Comparison of ENCODE assay signal across 12 cellular contexts in the genomic region with DNA sequence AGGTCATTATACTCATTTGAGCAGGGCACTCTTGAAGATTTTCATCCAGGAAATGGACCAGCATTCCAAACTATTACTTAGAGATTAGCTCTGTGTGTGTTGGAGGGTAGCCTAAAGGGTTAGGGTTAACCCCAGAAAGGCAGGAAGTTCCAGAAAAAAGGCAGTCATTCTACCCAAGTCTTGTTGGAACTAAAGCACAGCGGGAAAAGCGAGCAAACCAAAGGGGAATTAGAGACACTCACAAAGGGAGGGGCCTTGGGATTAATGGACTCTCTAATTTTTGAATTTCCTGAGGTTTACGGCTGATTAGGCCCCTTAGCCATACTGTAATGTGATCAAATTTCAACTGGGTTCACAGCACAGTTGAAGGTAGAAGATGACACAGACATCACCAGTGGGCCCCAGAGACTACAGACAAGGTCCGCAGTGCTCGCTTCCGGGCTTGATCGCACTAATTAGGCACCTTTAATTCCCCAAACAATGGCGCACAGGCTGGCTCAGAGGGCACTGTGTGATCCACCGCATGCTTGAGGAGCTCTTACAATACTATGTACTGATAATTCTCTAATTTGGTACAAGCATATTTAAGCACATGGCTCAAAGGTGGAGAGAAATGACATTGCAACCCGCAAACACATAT. TPM values are rescaled to one million over a fixed set of nuclear protein-coding genes. Genes with fewer than 3 reads are reported as not detected.
DNase-seq lines count a peak whose midpoint lies in the region; ATAC-seq and TF ChIP-seq lines count a peak whose summit lies in the region.
"Had no signal": no experiment of that assay in that cellular context is flagged by ENCODE, and none has a peak within 500 bp of the region (broad histone marks: within the 10 kb centered on the region; RNA-seq: fewer than 3 reads in every experiment).

No MANE protein-coding gene starts in this region.

- ATAC-seq in stimulated activated naive CD8-positive, alpha-beta T cell treated with anti-CD3 and anti-CD28 coated beads, Interleukin-15, Interleukin-2, amounts not matched to agents 100 U/mL and 50 U/mL, for 24 hours, result no peak
- ATAC-seq in naive thymus-derived CD4-positive, alpha-beta T cell, result no peak
- no peak for ATAC-seq in GM18868 (IDR thresholded peaks at IDR 0.05; ENCODE audit: unreplicated experiment)

- no peaks in the 10 kb centered on the region; the same call in 1 of the 2 replicates for H3F3A ChIP-seq in PC-9 (ENCODE audit: insufficient read depth, low read depth)

- H3K27me3 ChIP-seq in brain microvascular endothelial cell (replicated peaks), result no peaks in the 10 kb centered on the region
- no peaks in the 10 kb centered on the region for H3K27me3 ChIP-seq in naive thymus-derived CD4-positive, alpha-beta T cell (ENCODE audit: control insufficient read depth in 2 of 2, insufficient read depth in 2 of 2, low read length in 2 of 2)
- no peaks in the 10 kb centered on the region for H3K27me3 ChIP-seq in PC-9 (ENCODE audit: insufficient read depth, low read depth)
- H3K27me3 ChIP-seq: cardiac muscle cell had no signal

- CTCF ChIA-PET in naive thymus-derived CD4-positive, alpha-beta T cell (lab: Charles Lee), result interaction anchor here (0.8 to 1.1 kb wide), 2 partner anchors 10 to 31 kb away, joined by 3 read pairs; no protein-coding TSS in a partner anchor
- CTCF ChIA-PET in Calu3 (lab: Charles Lee), result no interaction called here
- CTCF ChIA-PET in PC-9 (lab: Charles Lee), result interaction anchor here (0.7 kb wide), 1 partner anchor 13 kb away, joined by 12 read pairs; no protein-coding TSS in a partner anchor

- no peaks in the 10 kb centered on the region for H3K9me2 ChIP-seq in PC-9 (ENCODE audit: insufficient read depth)

- BruUV-seq in Calu3 (replicated peaks; lab: Mats Ljungman, UMichigan) (no TSS peak), PC-9 (replicated peaks; lab: Mats Ljungman, UMichigan) (no TSS peak)

- no peak overlapping the region for H2AFZ ChIP-seq in PC-9

- in situ Hi-C loops in brain microvascular endothelial cell (cut with HindIII; ENCODE audit: low pct_ligation_motif_present, low sequenced_read_pairs), result no loop called here

- H3K79me2 ChIP-seq in PC-9 (ENCODE audit: low read depth), result peaks cover 67% of the 10 kb centered on the region

- TF ChIP-seq CTCF in brain microvascular endothelial cell (IDR thresholded peaks at IDR 0.05; ENCODE audit: low read depth, low read length, missing control alignments) (no peak), Calu3 (IDR thresholded peaks at IDR 0.05; ENCODE audit: unreplicated experiment) (no peak), PC-9 (conservative IDR thresholded peaks at IDR 0.05) (no peak)

- no peaks in the 10 kb centered on the region for H3K27me3 Mint-ChIP-seq in stimulated activated naive CD8-positive, alpha-beta T cell treated with anti-CD3 and anti-CD28 coated beads, Interleukin-15, Interleukin-2, amounts not matched to agents 100 ng/mL and 50 ng/mL, for 24 hours
- no peaks in the 10 kb centered on the region for H3K27me3 Mint-ChIP-seq in naive thymus-derived CD4-positive, alpha-beta T cell
- no peaks in the 10 kb centered on the region for H3K27me3 Mint-ChIP-seq in Calu3 (ENCODE audit: unreplicated experiment)

- H3K4me3 Mint-ChIP-seq in stimulated activated naive CD8-positive, alpha-beta T cell treated with anti-CD3 and anti-CD28 coated beads, Interleukin-15, Interleukin-2, amounts not matched to agents 100 ng/mL and 50 ng/mL, for 24 hours, result no peak overlapping the region
- H3K4me3 Mint-ChIP-seq in naive thymus-derived CD4-positive, alpha-beta T cell, result peak overlapping the region; percentile 37 to 91 (median 68)
- H3K4me3 Mint-ChIP-seq in Calu3 (ENCODE audit: low read depth, unreplicated experiment), result no peak overlapping the region

- intact Hi-C loops in naive thymus-derived CD4-positive, alpha-beta T cell (cut with micrococcal nuclease), result no loop called here
- intact Hi-C loops in Calu3 (cut with micrococcal nuclease; ENCODE audit: unreplicated experiment), result no loop called here
- intact Hi-C loops in PC-9 (cut with micrococcal nuclease; ENCODE audit: unreplicated experiment), result no loop called here

- H3K9me3 ChIP-seq in naive thymus-derived CD4-positive, alpha-beta T cell (ENCODE audit: control insufficient read depth in 2 of 3, low read length in 3 of 3), result no peaks in the 10 kb centered on the region
- no peaks in the 10 kb centered on the region for H3K9me3 ChIP-seq in PC-9 (ENCODE audit: insufficient read depth, low read depth)

- peaks cover 87 to 88% of the 10 kb centered on the region in 2 donors for H3K4me1 ChIP-seq in naive thymus-derived CD4-positive, alpha-beta T cell (ENCODE audit: control insufficient read depth in 2 of 2, insufficient read depth in 2 of 2, low read length in 2 of 2)
- no peaks in the 10 kb centered on the region for H3K4me1 ChIP-seq in PC-9 (replicated peaks; ENCODE audit: insufficient read depth)

- DNase-seq in stimulated activated naive CD8-positive, alpha-beta T cell treated with anti-CD3 and anti-CD28 coated beads, Interleukin-15, Interleukin-2, amounts not matched to agents 100 U/mL and 50 U/mL, for 24 hours, result no peak
- DNase-seq in brain microvascular endothelial cell (no peak), Calu3 (no peak), OCI-M1 (lab: John Stamatoyannopoulos, UW) (no peak), PC-9 (no peak)
- DNase-seq in naive thymus-derived CD4-positive, alpha-beta T cell, result no peak
- DNase-seq: activated CD4-positive, alpha-beta T cell treated with anti-CD3 and anti-CD28 coated beads, Interleukin-2, amount 50 U/mL, for 48 hours; MV-4-11; posterior cingulate gyrus had no signal

- H3K36me3 ChIP-seq in brain microvascular endothelial cell (replicated peaks) (peaks cover 9% of the 10 kb centered on the region), PC-9 (ENCODE audit: low read depth) (no peaks in the 10 kb centered on the region)
- peaks cover 0 to 3% (median 0%) of the 10 kb centered on the region in 3 experiments for H3K36me3 ChIP-seq in naive thymus-derived CD4-positive, alpha-beta T cell (ENCODE audit: control insufficient read depth in 2 of 3, insufficient read depth in 3 of 3, low read length in 3 of 3)
- H3K36me3 ChIP-seq: cardiac muscle cell had no signal

- H4K20me1 ChIP-seq in PC-9 (ENCODE audit: insufficient read depth), result peaks cover 23% of the 10 kb centered on the region

- H3K27ac Mint-ChIP-seq in stimulated activated naive CD8-positive, alpha-beta T cell treated with anti-CD3 and anti-CD28 coated beads, Interleukin-15, Interleukin-2, amounts not matched to agents 100 ng/mL and 50 ng/mL, for 24 hours, result peak overlapping the region; percentile 76
- H3K27ac Mint-ChIP-seq in naive thymus-derived CD4-positive, alpha-beta T cell, result peak overlapping the region in 8 of 9 donors; percentile 77 to 97 (median 92)
- H3K27ac Mint-ChIP-seq in Calu3 (ENCODE audit: unreplicated experiment), result no peak overlapping the region

- H3K4me2 ChIP-seq in PC-9, result no peak overlapping the region

- H3K4me3 ChIP-seq in brain microvascular endothelial cell (ENCODE audit: low read depth, low read length), result no peak overlapping the region
- peak overlapping the region; percentile 18 for H3K4me3 ChIP-seq in naive thymus-derived CD4-positive, alpha-beta T cell (ENCODE audit: low read length)
- no peak overlapping the region for H3K4me3 ChIP-seq in PC-9
- H3K4me3 ChIP-seq: cardiac muscle cell had no signal

- peaks cover 23% of the 10 kb centered on the region for H3K36me3 Mint-ChIP-seq in stimulated activated naive CD8-positive, alpha-beta T cell treated with anti-CD3 and anti-CD28 coated beads, Interleukin-15, Interleukin-2, amounts not matched to agents 100 ng/mL and 50 ng/mL, for 24 hours (ENCODE audit: low read depth)
- H3K36me3 Mint-ChIP-seq in naive thymus-derived CD4-positive, alpha-beta T cell, result peaks cover 0 to 19% (median 7%) of the 10 kb centered on the region in 5 donors
- H3K36me3 Mint-ChIP-seq in Calu3 (ENCODE audit: insufficient read depth, unreplicated experiment), result no peaks in the 10 kb centered on the region

- H3K4me1 Mint-ChIP-seq in stimulated activated naive CD8-positive, alpha-beta T cell treated with anti-CD3 and anti-CD28 coated beads, Interleukin-15, Interleukin-2, amounts not matched to agents 100 ng/mL and 50 ng/mL, for 24 hours (ENCODE audit: low read depth), result peaks cover 96% of the 10 kb centered on the region
- H3K4me1 Mint-ChIP-seq in naive thymus-derived CD4-positive, alpha-beta T cell, result peaks cover 73 to 93% (median 85%) of the 10 kb centered on the region in 7 donors
- H3K4me1 Mint-ChIP-seq in Calu3 (ENCODE audit: low read depth, unreplicated experiment), result peaks cover 12% of the 10 kb centered on the region

- H3K9me3 Mint-ChIP-seq in stimulated activated naive CD8-positive, alpha-beta T cell treated with anti-CD3 and anti-CD28 coated beads, Interleukin-15, Interleukin-2, amounts not matched to agents 100 ng/mL and 50 ng/mL, for 24 hours, result no peaks in the 10 kb centered on the region
- H3K9me3 Mint-ChIP-seq in naive thymus-derived CD4-positive, alpha-beta T cell, result no peaks in the 10 kb centered on the region
- H3K9me3 Mint-ChIP-seq in Calu3 (ENCODE audit: low read depth, unreplicated experiment), result no peaks in the 10 kb centered on the region

- POLR2A ChIA-PET in naive thymus-derived CD4-positive, alpha-beta T cell (lab: Charles Lee), result interaction anchor here (2.5 to 21.6 kb wide), 2 partner anchors 11 to 25 kb away, joined by 11 to 492 read pairs; a partner anchor contains a TSS
- POLR2A ChIA-PET in PC-9 (lab: Charles Lee; ENCODE audit: unreplicated experiment), result no interaction called here

- H3K27ac ChIP-seq in brain microvascular endothelial cell, result peak overlapping the region; percentile 37
- peak overlapping the region; percentile 79 for H3K27ac ChIP-seq in naive thymus-derived CD4-positive, alpha-beta T cell (ENCODE audit: low read depth, low read length)
- no peak overlapping the region for H3K27ac ChIP-seq in PC-9
- H3K27ac ChIP-seq: cardiac muscle cell had no signal

RNA-seq across cellular contexts. Expression of a gene that starts 28.3 kb away (rescaled TPM):
- total RNA-seq in naive thymus-derived CD4-positive, alpha-beta T cell, result 100 to 1,000 TPM; 216 to 519 (median 264) TPM
- 100 to 1,000 TPM; 522 to 559 TPM for polyA plus RNA-seq in naive thymus-derived CD4-positive, alpha-beta T cell
- 198 and 207 TPM in 2 replicates for total RNA-seq in Calu3 (2022)
- 222 and 274 TPM in 2 replicates for total RNA-seq in PC-9 (2021)

Comparison
In these comparisons a context has a peak if more than half of its experiments do, and no peak if none do; other contexts are left out.
1. H3K4me3 Mint-ChIP-seq: peak in naive thymus-derived CD4-positive, alpha-beta T cell (10 of 10); none in stimulated activated naive CD8-positive, alpha-beta T cell treated with anti-CD3 and anti-CD28 coated beads, Interleukin-15, Interleukin-2, amounts not matched to agents 100 ng/mL and 50 ng/mL, for 24 hours (single experiment) and Calu3 (single experiment).